In the genomic region with DNA sequence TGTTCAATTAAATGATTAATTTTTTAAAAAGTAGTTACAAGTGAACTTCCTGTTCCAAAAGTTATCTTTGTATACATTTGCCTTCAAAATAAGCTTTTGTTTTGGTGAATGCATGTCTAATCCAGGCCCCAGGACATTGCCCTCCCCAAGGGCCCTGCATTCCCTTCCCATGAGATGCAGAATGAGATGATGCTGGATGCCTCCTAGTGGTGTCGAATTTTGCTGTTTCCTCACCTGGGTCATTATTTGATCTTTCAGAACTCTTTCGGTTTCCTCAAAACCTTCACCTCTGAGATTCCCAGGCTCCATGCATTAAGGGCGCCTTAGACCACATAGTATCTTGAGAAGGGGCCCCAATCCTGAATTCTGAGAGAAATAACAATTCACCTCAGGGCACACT, we compare ENCODE assay signal across 26 cellular contexts.
"Had no signal": no experiment of that assay in that cellular context is flagged by ENCODE, and none has a peak within 500 bp of the region (broad histone marks: within the 10 kb centered on the region; RNA-seq: fewer than 3 reads in every experiment).

No MANE protein-coding gene starts in this region.

- H3K9me3 ChIP-seq: neutrophil, suprapubic skin, transverse colon, uterus had no signal

- H3K27me3 ChIP-seq: brain microvascular endothelial cell, dorsolateral prefrontal cortex, hepatocyte, neutrophil, suprapubic skin, transverse colon, uterus had no signal

- H3K4me3 ChIP-seq: dorsolateral prefrontal cortex, hepatocyte, smooth muscle cell, suprapubic skin, transverse colon, uterus had no signal

- ATAC-seq: left ventricle myocardium superior; naive thymus-derived CD8-positive, alpha-beta T cell; sciatic nerve; stimulated activated naive CD8-positive, alpha-beta T cell treated with anti-CD3 and anti-CD28 coated beads, Interleukin-15, amount 100 ng/mL, for 72 hours had no signal

- H3K4me1 ChIP-seq: parathyroid adenoma, suprapubic skin, transverse colon, uterus had no signal

- H3K27ac ChIP-seq: brain microvascular endothelial cell, dorsolateral prefrontal cortex, epithelial cell of prostate, hepatocyte, neutrophil, parathyroid adenoma, suprapubic skin, transverse colon, uterus had no signal

- H3K36me3 ChIP-seq: brain microvascular endothelial cell, neutrophil, suprapubic skin, transverse colon, uterus had no signal

- DNase-seq: activated CD4-positive, CD25-positive, alpha-beta regulatory T cell treated with anti-CD3 and anti-CD28 coated beads, Interleukin-2, amount 50 U/mL, for 72 hours; activated CD8-positive, alpha-beta memory T cell treated with anti-CD3 and anti-CD28 coated beads for 24 hours; activated CD8-positive, alpha-beta memory T cell treated with anti-CD3 and anti-CD28 coated beads, Interleukin-2, amount 50 U/mL, for 48 hours; activated effector memory CD4-positive, alpha-beta T cell treated with Interleukin-2 at 50 U/mL for 16 hours; activated naive CD4-positive, alpha-beta T cell treated with anti-CD3 and anti-CD28 coated beads, Interleukin-2, amount 50 U/mL, for 16 hours; activated T-cell treated with anti-CD3 and anti-CD28 coated beads, Interleukin-2, amount 50 U/mL, for 48 hours; aorta; brain microvascular endothelial cell; central memory CD4-positive, alpha-beta T cell; dorsolateral prefrontal cortex; foreskin fibroblast; left ventricle myocardium superior; mesenchymal stem cell; naive thymus-derived CD8-positive, alpha-beta T cell; stimulated activated CD4-positive, alpha-beta T cell treated with anti-CD3 and anti-CD28 coated beads, Interleukin-4, amount 100 ng/mL, for 1 hour; stimulated activated naive CD8-positive, alpha-beta T cell treated with anti-CD3 and anti-CD28 coated beads, Interleukin-15, amount 100 ng/mL, for 72 hours; T-helper 9 cell; transverse colon; uterus had no signal
